ENCODE assay signal across 19 cellular contexts in the genomic region with DNA sequence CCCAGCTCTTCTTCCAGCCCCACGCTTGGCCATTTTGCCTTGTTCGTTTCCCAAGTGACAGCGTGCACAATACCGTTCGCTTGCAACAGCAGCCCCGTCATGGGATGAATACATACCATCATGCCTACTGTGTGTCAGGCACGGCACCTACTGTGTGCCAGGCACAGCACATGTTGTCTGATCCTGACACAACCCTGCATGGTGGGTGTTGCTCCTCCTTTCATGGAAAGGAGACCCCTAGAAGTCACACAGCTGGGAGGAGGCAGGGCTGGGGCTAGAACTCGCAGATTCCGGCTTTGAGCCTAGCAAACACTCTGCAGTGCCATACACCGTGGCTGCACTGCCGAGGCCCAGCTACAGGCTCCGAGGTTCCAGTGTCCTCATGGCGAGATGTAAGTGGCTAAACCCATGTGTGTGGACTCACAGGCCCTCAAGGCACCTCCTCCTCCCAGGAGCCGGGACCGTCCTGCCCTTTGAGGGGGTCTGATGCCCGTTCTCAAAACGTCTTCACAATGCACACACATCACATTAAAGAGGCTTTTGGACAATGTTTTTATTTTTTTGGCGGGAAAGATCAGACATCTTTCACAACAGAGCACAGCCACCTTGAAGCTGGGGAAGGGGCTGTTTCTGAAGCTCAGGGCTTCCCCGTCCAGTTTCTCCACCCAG.
DNase-seq lines count a peak whose midpoint lies in the region; ATAC-seq, FAIRE-seq and TF ChIP-seq lines count a peak whose summit lies in the region.
"Had no signal": no experiment of that assay in that cellular context is flagged by ENCODE, and none has a peak within 500 bp of the region (broad histone marks: within the 10 kb centered on the region; RNA-seq: fewer than 3 reads in every experiment).

No MANE protein-coding gene starts in this region.

- TF ChIP-seq CTCF in K562 (IDR thresholded peaks at IDR 0.05 in 2 of 3, conservative IDR thresholded peaks at IDR 0.05 in 1 of 3; ENCODE audit: insufficient read depth in 2 of 3, low read depth in 1 of 3, low read length in 3 of 3) (no peak), kidney (IDR thresholded peaks at IDR 0.05; ENCODE audit: borderline replicate concordance, extremely low read depth, insufficient read depth) (no peak), sigmoid colon (IDR thresholded peaks at IDR 0.05) (no peak)

- TF ChIP-seq POLR2A in K562 (conservative IDR thresholded peaks at IDR 0.05) (no peak), sigmoid colon (IDR thresholded peaks at IDR 0.05) (no peak)

- H3K36me3 ChIP-seq in BLaER1 = no peaks in the 10 kb centered on the region
- H3K36me3 ChIP-seq in K562 (ENCODE audit: control insufficient read depth, insufficient read depth, low read length) = no peaks in the 10 kb centered on the region
- no peaks in the 10 kb centered on the region for H3K36me3 ChIP-seq in kidney (ENCODE audit: control insufficient read depth in 1 of 2, insufficient read depth in 2 of 2, low read length in 2 of 2)
- no peaks in the 10 kb centered on the region for H3K36me3 ChIP-seq in sigmoid colon
- H3K36me3 ChIP-seq: pancreas, tibial nerve had no signal

- H3K27ac ChIP-seq in BLaER1 (no peak overlapping the region), K562 (ENCODE audit: extremely low read depth, low read depth, low read length) (no peak overlapping the region), kidney (ENCODE audit: low read depth in 2 of 2, low read length in 2 of 2) (peak overlapping the region; percentile 93 to 95), sigmoid colon (peak overlapping the region in 3 of 4 donors; percentile 58 to 88 (median 71))

- no peaks in the 10 kb centered on the region for H3K79me2 ChIP-seq in K562 (ENCODE audit: control insufficient read depth, insufficient read depth, low read length)

- peaks cover 5% of the 10 kb centered on the region for H3K27me3 Mint-ChIP-seq in activated CD4-positive, alpha-beta memory T cell treated with anti-CD3 and anti-CD28 coated beads, Interleukin-2, amount 10 ng/mL, durations not matched to agents 7 days and 5 days
- H3K27me3 Mint-ChIP-seq: activated T-helper 17 cell treated with anti-CD3 and anti-CD28 coated beads, Interleukin-2, amount 50 U/mL, for 72 hours had no signal

- no peaks in the 10 kb centered on the region for H3K9me1 ChIP-seq in K562 (ENCODE audit: control insufficient read depth, insufficient read depth, low read length)

- FAIRE-seq in K562 (lab: Jason Lieb, UNC) (no peak), kidney (lab: Jason Lieb, UNC) (no peak)
- FAIRE-seq: pancreas had no signal

- WGBS in K562 (ENCODE audit: insufficient coverage, low coverage, missing lambda C conversion rate) = 71% methylated on average over 19 of the region's 19 CpGs
- 86 to 87% methylated on average over 19 of the region's 19 CpGs for WGBS in sigmoid colon, 2 donors

- intact Hi-C loops in K562 (cut with micrococcal nuclease) (no loop called here), kidney (cut with DNase I) (no loop called here), sigmoid colon (cut with DNase I) (no loop called here)

- ATAC-seq in K562 (no peak), HG03159 (IDR thresholded peaks at IDR 0.05; ENCODE audit: unreplicated experiment) (no peak)
- ATAC-seq: mucosa of descending colon had no signal

- H3K4me3 ChIP-seq in BLaER1 (no peak overlapping the region), K562 (no peak overlapping the region), kidney (ENCODE audit: low read length in 2 of 2) (no peak overlapping the region), sigmoid colon (no peak overlapping the region)
- H3K4me3 ChIP-seq: mucosa of descending colon, pancreas, tibial nerve had no signal

- H3K4me1 Mint-ChIP-seq in activated CD4-positive, alpha-beta memory T cell treated with anti-CD3 and anti-CD28 coated beads, Interleukin-2, amount 10 ng/mL, durations not matched to agents 7 days and 5 days = peaks cover under 1% of the 10 kb centered on the region

- H4K20me1 ChIP-seq in BLaER1 (no peaks in the 10 kb centered on the region), K562 (replicated peaks; ENCODE audit: control insufficient read depth, insufficient read depth, low read length) (no peaks in the 10 kb centered on the region)

- H3K4me1 ChIP-seq in BLaER1 = peaks cover 83% of the 10 kb centered on the region
- H3K4me1 ChIP-seq in K562 (replicated peaks in 1 of 2; ENCODE audit: control insufficient read depth in 2 of 2, insufficient read depth in 2 of 2, low read length in 2 of 2) = peaks cover 10 to 11% of the 10 kb centered on the region in 2 experiments
- peaks cover 39 to 48% of the 10 kb centered on the region in 2 donors for H3K4me1 ChIP-seq in kidney (ENCODE audit: control insufficient read depth in 1 of 2, insufficient read depth in 1 of 2, low read depth in 1 of 2, low read length in 2 of 2)
- H3K4me1 ChIP-seq in sigmoid colon = peaks cover 0 to 33% (median 25%) of the 10 kb centered on the region in 4 donors

- H3K27ac Mint-ChIP-seq in activated CD4-positive, alpha-beta memory T cell treated with anti-CD3 and anti-CD28 coated beads, Interleukin-2, amount 10 ng/mL, durations not matched to agents 7 days and 5 days = no peak overlapping the region
- H3K27ac Mint-ChIP-seq: activated T-helper 17 cell treated with anti-CD3 and anti-CD28 coated beads, Interleukin-2, amount 50 U/mL, for 72 hours had no signal

- no peaks in the 10 kb centered on the region for H3K27me3 ChIP-seq in BLaER1
- no peaks in the 10 kb centered on the region for H3K27me3 ChIP-seq in K562 (ENCODE audit: control insufficient read depth in 2 of 2, insufficient read depth in 2 of 2, low read length in 2 of 2)
- no peaks in the 10 kb centered on the region for H3K27me3 ChIP-seq in sigmoid colon
- H3K27me3 ChIP-seq: pancreas, tibial nerve had no signal

- no peak overlapping the region for H3K9ac ChIP-seq in BLaER1
- peak overlapping the region in 1 of 2 experiments; percentile 37; a peak in 2 of 4 replicates for H3K9ac ChIP-seq in K562 (ENCODE audit: insufficient read depth in 1 of 2, low read depth in 2 of 2, low read length in 2 of 2)
- H3K9ac ChIP-seq in kidney (ENCODE audit: low read length in 2 of 2) = peak overlapping the region in 1 of 2 donors; percentile 35

- no peak overlapping the region for H3K4me3 Mint-ChIP-seq in activated CD4-positive, alpha-beta memory T cell treated with anti-CD3 and anti-CD28 coated beads, Interleukin-2, amount 10 ng/mL, durations not matched to agents 7 days and 5 days
- H3K4me3 Mint-ChIP-seq: activated T-helper 17 cell treated with anti-CD3 and anti-CD28 coated beads, Interleukin-2, amount 50 U/mL, for 72 hours had no signal

- TF ChIP-seq EP300 in K562 (IDR thresholded peaks at IDR 0.05; ENCODE audit: low read length) = no peak
- TF ChIP-seq EP300 in sigmoid colon (IDR thresholded peaks at IDR 0.05) = no peak

- POLR2A ChIA-PET in K562 (lab: Yijun Ruan, JAX) = interaction anchor here (0.6 to 1.4 kb wide), 4 partner anchors 9 to 343 kb away, joined by 3 to 5 read pairs (median 4); no protein-coding TSS in a partner anchor
- POLR2A ChIA-PET in activated CD4-positive, alpha-beta memory T cell treated with anti-CD3 and anti-CD28 coated beads, Interleukin-2, amount 10 ng/mL, durations not matched to agents 7 days and 5 days (lab: Charles Lee) = interaction anchor here (1.1 kb wide), 1 partner anchor 9 kb away, joined by 4 read pairs; no protein-coding TSS in a partner anchor

- H3K4me2 ChIP-seq in BLaER1 (0 out of 2 replicates have a peak overlapping the region, but pooled peaks have one; percentile 7), K562 (ENCODE audit: insufficient read depth, low read length) (no peak overlapping the region)

- no peak for DNase-seq in K562 (ENCODE audit: extremely low read depth in 1 of 4, low spot score in 3 of 4)
- peak; percentile 46 for DNase-seq in kidney
- DNase-seq in sigmoid colon = peak; percentile 59
- no peak for DNase-seq in NCI-H1417 treated with DMSO at 0.1 percent for 48 hours (lab: John Stamatoyannopoulos, UW)
- DNase-seq in effector CD4-positive, alpha-beta T cell = no peak
- no peak for DNase-seq in activated CD4-positive, alpha-beta memory T cell treated with anti-CD3 and anti-CD28 coated beads, Interleukin-2, amount 10 ng/mL, durations not matched to agents 7 days and 5 days
- DNase-seq: activated CD4-positive, alpha-beta T cell treated with anti-CD3 and anti-CD28 coated beads, Interleukin-2, amount 50 U/mL, for 48 hours; GDM1; mucosa of descending colon; NCI-H2081; NCI-H69; RPMI8226; stimulated activated CD4-positive, alpha-beta T cell treated with anti-CD3 and anti-CD28 coated beads, Interleukin-1b, Interleukin-23, amount 100 ng/mL, for 48 hours; T1000 had no signal

- peaks cover 6% of the 10 kb centered on the region for H3K9me3 Mint-ChIP-seq in activated CD4-positive, alpha-beta memory T cell treated with anti-CD3 and anti-CD28 coated beads, Interleukin-2, amount 10 ng/mL, durations not matched to agents 7 days and 5 days
- H3K9me3 Mint-ChIP-seq: activated T-helper 17 cell treated with anti-CD3 and anti-CD28 coated beads, Interleukin-2, amount 50 U/mL, for 72 hours had no signal

- no TSS peak for BruUV-seq in K562 (replicated peaks; lab: Mats Ljungman, UMichigan)

- H3K9me3 ChIP-seq in BLaER1 (peaks cover 8% of the 10 kb centered on the region), K562 (replicated peaks; ENCODE audit: control insufficient read depth, insufficient read depth, low read depth, low read length) (no peaks in the 10 kb centered on the region; the same call in 1 of the 2 replicates), kidney (ENCODE audit: control insufficient read depth in 1 of 2, low read length in 2 of 2) (peaks cover 0 to 2% of the 10 kb centered on the region in 2 donors), sigmoid colon (no peaks in the 10 kb centered on the region)
- H3K9me3 ChIP-seq: pancreas had no signal

- TF ChIP-seq RAD21 in K562 (CRISPR knock-in tag; conservative IDR thresholded peaks at IDR 0.05 in 1 of 2, IDR thresholded peaks at IDR 0.05 in 1 of 2) = no peak

- H2AFZ ChIP-seq in K562 (ENCODE audit: low read depth, low read length) = no peak overlapping the region; the same call in 1 of the 2 replicates

- CTCF ChIA-PET in K562 (lab: Yijun Ruan, JAX; ENCODE audit: low intra/inter-chr PET ratio) = no interaction called here
- CTCF ChIA-PET in activated CD4-positive, alpha-beta memory T cell treated with anti-CD3 and anti-CD28 coated beads, Interleukin-2, amount 10 ng/mL, durations not matched to agents 7 days and 5 days (lab: Charles Lee) = interaction anchor here (0.6 to 1.0 kb wide), 2 partner anchors 175 to 178 kb away, joined by 3 read pairs; no protein-coding TSS in a partner anchor

- peaks cover under 1% of the 10 kb centered on the region for H3K36me3 Mint-ChIP-seq in activated CD4-positive, alpha-beta memory T cell treated with anti-CD3 and anti-CD28 coated beads, Interleukin-2, amount 10 ng/mL, durations not matched to agents 7 days and 5 days (ENCODE audit: low read depth)

- in situ Hi-C loops in K562 (cut with MboI) = no loop called here

TF ChIP-seq in K562, 482 proteins besides CTCF, POLR2A, EP300 and RAD21:
- peak; percentile 99 for TF ChIP-seq ZKSCAN1 (IDR thresholded peaks at IDR 0.05; ENCODE audit: low read depth, low read length)
- no peak for TF ChIP-seq DACH1 (IDR thresholded peaks at IDR 0.05; ENCODE audit: partially characterized antibody)

Comparison
In these comparisons a context has a peak if more than half of its experiments do, and no peak if none do; other contexts are left out.
1. H3K27ac ChIP-seq: peak in kidney (2 of 2) and sigmoid colon (3 of 4); none in BLaER1 (single experiment) and K562 (single experiment).
2. DNase-seq: peak in kidney (single experiment) and sigmoid colon (single experiment); none in K562 (0 of 4), NCI-H1417 treated with DMSO at 0.1 percent for 48 hours (single experiment), effector CD4-positive, alpha-beta T cell (single experiment) and activated CD4-positive, alpha-beta memory T cell treated with anti-CD3 and anti-CD28 coated beads, Interleukin-2, amount 10 ng/mL, durations not matched to agents 7 days and 5 days (single experiment).